In genomic region chr1:147292012-147292411, GRCh38 we compare ENCODE assay signal across 14 cellular contexts. TPM values are rescaled to one million over a fixed set of nuclear protein-coding genes. Genes with fewer than 3 reads are reported as not detected.
DNase-seq lines count a peak whose midpoint lies in the region.
"Had no signal": no experiment of that assay in that cellular context is flagged by ENCODE, and none has a peak within 500 bp of the region (broad histone marks: within the 10 kb centered on the region; RNA-seq: fewer than 3 reads in every experiment).

No MANE protein-coding gene starts in this region.

- peaks cover 24% of the 10 kb centered on the region for H3K4me1 ChIP-seq in SJSA1 (replicated peaks)

- H3K36me3 ChIP-seq in SJSA1: peaks cover 70% of the 10 kb centered on the region

- peaks cover 15% of the 10 kb centered on the region for H3K9me3 Mint-ChIP-seq in activated T-cell treated with anti-CD3 and anti-CD28 coated beads, Interleukin-2, amount 50 U/mL, for 24 hours
- H3K9me3 Mint-ChIP-seq: natural killer cell treated with Interleukin-12 subunit alpha and Interleukin-12 subunit beta and Interleukin-15 and Interleukin-18, amount 100 ng/mL, for 72 hours had no signal

- H3K9me3 ChIP-seq in SJSA1 (replicated peaks): no peaks in the 10 kb centered on the region

- peak overlapping the region; percentile 95 for H3K27ac ChIP-seq in SJSA1

- no peaks in the 10 kb centered on the region for H3K27me3 ChIP-seq in SJSA1 (replicated peaks)

- H3K36me3 Mint-ChIP-seq in activated T-cell treated with anti-CD3 and anti-CD28 coated beads, Interleukin-2, amount 50 U/mL, for 24 hours (ENCODE audit: low read depth): peaks cover 100% of the 10 kb centered on the region

- peak overlapping the region; percentile 73 for H3K27ac Mint-ChIP-seq in activated T-cell treated with anti-CD3 and anti-CD28 coated beads, Interleukin-2, amount 50 U/mL, for 24 hours
- H3K27ac Mint-ChIP-seq: B cell; T-helper 2 cell treated with Interferon-gamma antibody and Interleukin-4, amounts not matched to agents 5 μg/mL and 100 μg/mL, for 36 hours had no signal

- no peaks in the 10 kb centered on the region for H3K27me3 Mint-ChIP-seq in activated T-cell treated with anti-CD3 and anti-CD28 coated beads, Interleukin-2, amount 50 U/mL, for 24 hours
- H3K27me3 Mint-ChIP-seq: B cell; natural killer cell treated with Interleukin-12 subunit alpha and Interleukin-12 subunit beta and Interleukin-15 and Interleukin-18, amount 100 ng/mL, for 72 hours had no signal

- H3K4me3 ChIP-seq in SJSA1: no peak overlapping the region

- DNase-seq in activated T-cell treated with anti-CD3 and anti-CD28 coated beads, Interleukin-2, amount 50 U/mL, for 24 hours: no peak
- DNase-seq in activated T-cell treated with anti-CD3 and anti-CD28 coated beads, Interleukin-2, amount 50 U/mL, for 48 hours: no peak
- DNase-seq in SJSA1 (ENCODE audit: low read depth in 1 of 2, low spot score in 2 of 2) (peak in 1 of 2 experiments; percentile 70), fibroblast of peridontal ligament (ENCODE audit: extremely low read depth) (peak; percentile 93), superior temporal gyrus (ENCODE audit: extremely low spot score) (peak; percentile 45), NCI-H1417 treated with DMSO at 0.1 percent for 48 hours (lab: John Stamatoyannopoulos, UW) (no peak), NCI-H1930 (lab: John Stamatoyannopoulos, UW) (no peak), NCI-H1694 treated with DMSO at 0.1 percent for 48 hours (lab: John Stamatoyannopoulos, UW) (no peak)
- DNase-seq: cortex of kidney; NCI-H526 treated with DMSO at 0.1 percent for 48 hours; stimulated activated CD4-positive, alpha-beta T cell treated with anti-CD3 and anti-CD28 coated beads, Interleukin-1b, Interleukin-23, amount 100 ng/mL, for 48 hours had no signal

- H3K4me1 Mint-ChIP-seq in activated T-cell treated with anti-CD3 and anti-CD28 coated beads, Interleukin-2, amount 50 U/mL, for 24 hours (ENCODE audit: low read depth): peaks cover 17% of the 10 kb centered on the region
- H3K4me1 Mint-ChIP-seq: B cell had no signal

- no peak overlapping the region for H3K4me3 Mint-ChIP-seq in activated T-cell treated with anti-CD3 and anti-CD28 coated beads, Interleukin-2, amount 50 U/mL, for 24 hours
- H3K4me3 Mint-ChIP-seq: B cell; natural killer cell treated with Interleukin-12 subunit alpha and Interleukin-12 subunit beta and Interleukin-15 and Interleukin-18, amount 100 ng/mL, for 72 hours; T-helper 2 cell treated with Interferon-gamma antibody and Interleukin-4, amounts not matched to agents 5 μg/mL and 100 μg/mL, for 36 hours had no signal

RNA-seq across cellular contexts. Expression of gene CHD1L, which starts 49.5 kb away (rescaled TPM):
- 43.4 and 52.5 TPM in 2 replicates for total RNA-seq in SJSA1 (2014; rRNA removed; shearing (Covaris generic))

Comparison
In these comparisons a context has a peak if more than half of its experiments do, and no peak if none do; other contexts are left out.
1. DNase-seq: peak in fibroblast of peridontal ligament (single experiment) and superior temporal gyrus (single experiment); none in activated T-cell treated with anti-CD3 and anti-CD28 coated beads, Interleukin-2, amount 50 U/mL, for 24 hours (single experiment), activated T-cell treated with anti-CD3 and anti-CD28 coated beads, Interleukin-2, amount 50 U/mL, for 48 hours (0 of 2), NCI-H1417 treated with DMSO at 0.1 percent for 48 hours (single experiment), NCI-H1930 (0 of 2) and NCI-H1694 treated with DMSO at 0.1 percent for 48 hours (single experiment).